In the genomic region with DNA sequence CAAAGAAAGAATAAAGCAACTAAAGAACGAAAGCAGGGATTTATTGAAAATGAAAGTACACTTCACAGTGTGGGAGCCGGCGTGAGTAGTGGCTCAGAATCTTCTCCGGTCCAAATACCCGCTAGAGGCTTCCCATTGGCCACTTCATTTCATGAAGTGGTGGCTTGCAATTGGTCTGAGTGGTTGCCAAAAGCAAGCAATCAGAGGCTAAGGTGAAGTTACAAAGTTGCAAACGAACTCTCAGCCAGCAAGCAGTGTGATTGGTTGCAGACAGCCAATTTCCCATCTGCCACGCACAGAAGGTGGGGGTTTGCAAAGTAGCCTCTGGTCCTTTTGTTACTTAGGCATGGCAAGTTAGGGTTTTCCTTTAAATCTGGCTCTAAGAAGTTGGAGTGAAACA, we compare ENCODE assay signal across 8 cellular contexts. TPM values are rescaled to one million over a fixed set of nuclear protein-coding genes. Genes with fewer than 3 reads are reported as not detected.
DNase-seq lines count a peak whose midpoint lies in the region; ATAC-seq, FAIRE-seq and TF ChIP-seq lines count a peak whose summit lies in the region.

No MANE protein-coding gene starts in this region.

- H3K9me3 Mint-ChIP-seq in activated CD8-positive, alpha-beta T cell treated with anti-CD3 and anti-CD28 coated beads for 36 hours: peaks cover 4% of the 10 kb centered on the region

- H3K4me3 ChIP-seq in ACC112 (ENCODE audit: low read depth, low read length): peak overlapping the region; percentile 81
- no peak overlapping the region for H3K4me3 ChIP-seq in WERI-Rb-1 (ENCODE audit: low read depth, low read length)

- peak overlapping the region; percentile 97 for H2AFZ ChIP-seq in ACC112 (ENCODE audit: low read length, unreplicated experiment)

- H3K4me1 Mint-ChIP-seq in activated CD8-positive, alpha-beta T cell treated with anti-CD3 and anti-CD28 coated beads for 36 hours (ENCODE audit: low read depth): peaks cover 22% of the 10 kb centered on the region

- H3K79me2 ChIP-seq in ACC112 (ENCODE audit: control insufficient read depth, insufficient read depth, low read length, unreplicated experiment): peaks cover under 1% of the 10 kb centered on the region

- no peak for FAIRE-seq in GM12891 (lab: Jason Lieb, UNC)

- CTCF ChIA-PET in activated CD8-positive, alpha-beta T cell treated with anti-CD3 and anti-CD28 coated beads for 36 hours (lab: Charles Lee): interaction anchor here (1.0 to 2.4 kb wide), 2 partner anchors 9 to 208 kb away, joined by 3 to 6 read pairs; a partner anchor contains a TSS

- intact Hi-C loops in activated CD8-positive, alpha-beta T cell treated with anti-CD3 and anti-CD28 coated beads for 36 hours (cut with micrococcal nuclease): loop anchor here (5.0 kb wide), 1 partner anchor 206 kb away; a partner anchor contains a TSS

- H3K4me1 ChIP-seq in ACC112 (ENCODE audit: control insufficient read depth, insufficient read depth, low read length, unreplicated experiment): peaks cover 30% of the 10 kb centered on the region

- no peaks in the 10 kb centered on the region for H3K36me3 ChIP-seq in ACC112 (ENCODE audit: insufficient read depth, low read length)
- H3K36me3 ChIP-seq in WERI-Rb-1: no peaks in the 10 kb centered on the region

- H3K36me3 Mint-ChIP-seq in activated CD8-positive, alpha-beta T cell treated with anti-CD3 and anti-CD28 coated beads for 36 hours (ENCODE audit: low read depth): no peaks in the 10 kb centered on the region

- no peaks in the 10 kb centered on the region for H3K9me3 ChIP-seq in WERI-Rb-1 (ENCODE audit: severe bottlenecking)

- DNase-seq in activated CD8-positive, alpha-beta T cell treated with anti-CD3 and anti-CD28 coated beads for 36 hours: peak; percentile 23
- DNase-seq in left lobe of liver (ENCODE audit: low spot score): peak; percentile 46
- no peak for DNase-seq in GM12891 (ENCODE audit: insufficient read length, low spot score)
- DNase-seq in WERI-Rb-1: no peak

- no peak for TF ChIP-seq CTCF in activated CD8-positive, alpha-beta T cell treated with anti-CD3 and anti-CD28 coated beads for 36 hours (IDR thresholded peaks at IDR 0.05)
- no peak for TF ChIP-seq CTCF in WERI-Rb-1 (IDR thresholded peaks at IDR 0.05; ENCODE audit: low read depth, low read length)

- POLR2A ChIA-PET in activated CD8-positive, alpha-beta T cell treated with anti-CD3 and anti-CD28 coated beads for 36 hours (lab: Charles Lee): no interaction called here

- TF ChIP-seq POLR2A in GM12891 (IDR thresholded peaks at IDR 0.05; ENCODE audit: low read depth, low read length): no peak

- ATAC-seq in GM21717 (IDR thresholded peaks at IDR 0.05; ENCODE audit: unreplicated experiment) (peak; percentile 61), left lobe of liver (peak; percentile 86), HG03175 (IDR thresholded peaks at IDR 0.05; ENCODE audit: unreplicated experiment) (no peak), HG03025 (IDR thresholded peaks at IDR 0.05; ENCODE audit: low FRiP score, unreplicated experiment) (no peak)
- no peak for ATAC-seq in activated CD8-positive, alpha-beta T cell treated with anti-CD3 and anti-CD28 coated beads for 36 hours

- peak overlapping the region; percentile 69 for H3K27ac ChIP-seq in ACC112 (ENCODE audit: low read depth, low read length)
- H3K27ac ChIP-seq in WERI-Rb-1: no peak overlapping the region

- peaks cover 28% of the 10 kb centered on the region for H3K27me3 Mint-ChIP-seq in activated CD8-positive, alpha-beta T cell treated with anti-CD3 and anti-CD28 coated beads for 36 hours

- H3K4me3 Mint-ChIP-seq in activated CD8-positive, alpha-beta T cell treated with anti-CD3 and anti-CD28 coated beads for 36 hours: no peak overlapping the region

- H3K27me3 ChIP-seq in ACC112 (ENCODE audit: insufficient read depth, low read length): no peaks in the 10 kb centered on the region
- no peaks in the 10 kb centered on the region for H3K27me3 ChIP-seq in WERI-Rb-1 (ENCODE audit: insufficient read depth, low read depth, severe bottlenecking)

- H3K27ac Mint-ChIP-seq in activated CD8-positive, alpha-beta T cell treated with anti-CD3 and anti-CD28 coated beads for 36 hours: no peak overlapping the region

TF ChIP-seq in GM12891, 5 proteins besides CTCF, POLR2A, EP300 and RAD21:
- TF ChIP-seq PAX5 (IDR thresholded peaks at IDR 0.05; ENCODE audit: insufficient read depth, low read length, severe bottlenecking) (no peak), TAF1 (IDR thresholded peaks at IDR 0.05; ENCODE audit: low read depth, low read length) (no peak), POU2F2 (IDR thresholded peaks at IDR 0.05; ENCODE audit: low read depth, low read length) (no peak), SPI1 (IDR thresholded peaks at IDR 0.05; ENCODE audit: low read depth, low read length) (no peak), POLR2AphosphoS5 (IDR thresholded peaks at IDR 0.05; ENCODE audit: low read depth, low read length) (no peak)

RNA-seq across cellular contexts. Expression of a gene that starts 6.7 kb away (rescaled TPM):
- 1 to 10 TPM; 8.2 to 8.8 TPM for total RNA-seq in activated CD8-positive, alpha-beta T cell treated with anti-CD3 and anti-CD28 coated beads for 36 hours
- 14.4 TPM for total RNA-seq in left lobe of liver
- polyA plus RNA-seq in GM12891 (2012; ENCODE audit: low read depth, missing spikeins): 3.3 TPM

RNA-seq across cellular contexts. Expression of a gene that starts 38.6 kb away (rescaled TPM):
- total RNA-seq in activated CD8-positive, alpha-beta T cell treated with anti-CD3 and anti-CD28 coated beads for 36 hours: not detected
- total RNA-seq in left lobe of liver: not detected
- polyA plus RNA-seq in GM12891 (2012; ENCODE audit: low read depth, missing spikeins): not detected

Comparison
In these comparisons a context has a peak if more than half of its experiments do, and no peak if none do; other contexts are left out.
1. ATAC-seq: peak in GM21717 (single experiment) and left lobe of liver (single experiment); none in activated CD8-positive, alpha-beta T cell treated with anti-CD3 and anti-CD28 coated beads for 36 hours (single experiment), HG03175 (single experiment) and HG03025 (single experiment).
2. DNase-seq: peak in activated CD8-positive, alpha-beta T cell treated with anti-CD3 and anti-CD28 coated beads for 36 hours (single experiment) and left lobe of liver (single experiment); none in GM12891 (single experiment) and WERI-Rb-1 (single experiment).